Comparison of ENCODE assay signal across 36 cellular contexts in genomic region chr10:48964038-48964437, GRCh38. TPM values are rescaled to one million over a fixed set of nuclear protein-coding genes. Genes with fewer than 3 reads are reported as not detected.
"Had no signal": no experiment of that assay in that cellular context is flagged by ENCODE, and none has a peak within 500 bp of the region (broad histone marks: within the 10 kb centered on the region; RNA-seq: fewer than 3 reads in every experiment).

No MANE protein-coding gene starts in this region.

- H3K9me3 Mint-ChIP-seq: activated B cell treated with CpG ODN at 0.5 μM for 24 hours; activated CD4-positive, alpha-beta memory T cell treated with anti-CD3 and anti-CD28 coated beads, Interleukin-2, amount 10 ng/mL, durations not matched to agents 7 days and 5 days; activated CD4-positive, alpha-beta T cell treated with anti-CD3 and anti-CD28 coated beads, Interleukin-2, amount 10 ng/mL, durations not matched to agents 24 days and 14 days; activated naive CD4-positive, alpha-beta T cell treated with anti-CD3 and anti-CD28 coated beads, Interleukin-2, amount 10 ng/mL, durations not matched to agents 7 days and 5 days; activated naive CD4-positive, alpha-beta T cell treated with anti-CD3 and anti-CD28 coated beads, Interleukin-2, amount 50 U/mL, for 24 hours; activated naive CD8-positive, alpha-beta T cell treated with anti-CD3 and anti-CD28 coated beads, Interleukin-2, amount 10 ng/mL, durations not matched to agents 7 days and 5 days; activated naive CD8-positive, alpha-beta T cell treated with anti-CD3 and anti-CD28 coated beads, Interleukin-2, amount 50 U/mL, for 24 hours; activated T-cell treated with anti-CD3 and anti-CD28 coated beads, Interleukin-2, amount 50 U/mL, for 24 hours; activated T-helper 2 cell treated with anti-CD3 and anti-CD28 coated beads, Interferon-gamma antibody, Interleukin-2, Interleukin-4, amounts not matched to agents 10 μg/mL and 5 μg/mL and 100 μg/mL, durations not matched to agents 14 hours and 24 hours and 36 hours; T-helper 1 cell treated with Interleukin-12 subunit alpha and Interleukin-12 subunit beta and Interleukin-4 antibody, amounts not matched to agents 30 μg/mL and 1 μg/mL, for 36 hours; T-helper 2 cell treated with Interferon-gamma antibody and Interleukin-4, amounts not matched to agents 5 μg/mL and 100 μg/mL, for 36 hours had no signal

- FAIRE-seq: TTC549 had no signal

- H3K36me3 Mint-ChIP-seq: activated CD8-positive, alpha-beta memory T cell treated with anti-CD3 and anti-CD28 coated beads, Interleukin-2, amount 10 ng/mL, durations not matched to agents 7 days and 5 days; activated naive CD4-positive, alpha-beta T cell treated with anti-CD3 and anti-CD28 coated beads, Interleukin-2, amount 10 ng/mL, durations not matched to agents 7 days and 5 days; activated naive CD4-positive, alpha-beta T cell treated with anti-CD3 and anti-CD28 coated beads, Interleukin-2, amount 50 U/mL, for 24 hours; activated naive CD8-positive, alpha-beta T cell; activated naive CD8-positive, alpha-beta T cell treated with anti-CD3 and anti-CD28 coated beads, Interleukin-2, amount 10 ng/mL, durations not matched to agents 7 days and 5 days; brain had no signal

- H3K27ac ChIP-seq: ascending aorta, VCaP had no signal

- H3K4me1 Mint-ChIP-seq: activated B cell treated with CpG ODN at 0.5 μM for 24 hours; activated CD4-positive, alpha-beta memory T cell treated with anti-CD3 and anti-CD28 coated beads, Interleukin-2, amount 10 ng/mL, durations not matched to agents 7 days and 5 days; activated CD4-positive, alpha-beta T cell treated with anti-CD3 and anti-CD28 coated beads, Interleukin-2, amount 10 ng/mL, durations not matched to agents 24 days and 14 days; activated CD8-positive, alpha-beta memory T cell treated with anti-CD3 and anti-CD28 coated beads, Interleukin-2, amount 10 ng/mL, durations not matched to agents 7 days and 5 days; activated naive CD4-positive, alpha-beta T cell treated with anti-CD3 and anti-CD28 coated beads, Interleukin-2, amount 10 ng/mL, durations not matched to agents 7 days and 5 days; activated naive CD4-positive, alpha-beta T cell treated with anti-CD3 and anti-CD28 coated beads, Interleukin-2, amount 50 U/mL, for 24 hours; activated naive CD8-positive, alpha-beta T cell treated with anti-CD3 and anti-CD28 coated beads, Interleukin-2, amount 50 U/mL, for 24 hours; brain had no signal

- H3K36me3 ChIP-seq: ascending aorta had no signal

- ATAC-seq: activated CD8-positive, alpha-beta memory T cell treated with anti-CD3 and anti-CD28 coated beads, Interleukin-2, amount 10 ng/mL, durations not matched to agents 7 days and 5 days; activated CD8-positive, alpha-beta T cell treated with anti-CD3 and anti-CD28 coated beads, Interleukin-2, amount 10 ng/mL, durations not matched to agents 7 days and 5 days; activated naive CD8-positive, alpha-beta T cell treated with anti-CD3 and anti-CD28 coated beads, Interleukin-2, amount 50 U/mL, for 24 hours had no signal

- H3K4me3 ChIP-seq: ascending aorta had no signal

- H3K27me3 ChIP-seq: ascending aorta had no signal

- H3K27ac Mint-ChIP-seq: activated B cell treated with CpG ODN at 0.5 μM for 24 hours; activated CD4-positive, alpha-beta memory T cell treated with anti-CD3 and anti-CD28 coated beads, Interleukin-2, amount 10 ng/mL, durations not matched to agents 7 days and 5 days; activated CD4-positive, alpha-beta T cell treated with anti-CD3 and anti-CD28 coated beads, Interleukin-2, amount 10 ng/mL, durations not matched to agents 24 days and 14 days; activated CD8-positive, alpha-beta memory T cell treated with anti-CD3 and anti-CD28 coated beads, Interleukin-2, amount 10 ng/mL, durations not matched to agents 7 days and 5 days; activated CD8-positive, alpha-beta T cell treated with anti-CD3 and anti-CD28 coated beads, Interleukin-2, amount 10 ng/mL, durations not matched to agents 7 days and 5 days; activated naive CD4-positive, alpha-beta T cell treated with anti-CD3 and anti-CD28 coated beads, Interleukin-2, amount 10 ng/mL, durations not matched to agents 7 days and 5 days; activated naive CD4-positive, alpha-beta T cell treated with anti-CD3 and anti-CD28 coated beads, Interleukin-2, amount 50 U/mL, for 24 hours; activated naive CD8-positive, alpha-beta T cell; activated naive CD8-positive, alpha-beta T cell treated with anti-CD3 and anti-CD28 coated beads, Interleukin-2, amount 10 ng/mL, durations not matched to agents 7 days and 5 days; activated naive CD8-positive, alpha-beta T cell treated with anti-CD3 and anti-CD28 coated beads, Interleukin-2, amount 50 U/mL, for 24 hours; activated T-cell treated with anti-CD3 and anti-CD28 coated beads, Interleukin-2, amount 50 U/mL, for 24 hours; activated T-helper 2 cell treated with anti-CD3 and anti-CD28 coated beads, Interferon-gamma antibody, Interleukin-2, Interleukin-4, amounts not matched to agents 10 μg/mL and 5 μg/mL and 100 μg/mL, durations not matched to agents 14 hours and 24 hours and 36 hours; brain; T-helper 1 cell treated with Interleukin-12 subunit alpha and Interleukin-12 subunit beta and Interleukin-4 antibody, amounts not matched to agents 30 μg/mL and 1 μg/mL, for 36 hours; T-helper 2 cell treated with Interferon-gamma antibody and Interleukin-4, amounts not matched to agents 5 μg/mL and 100 μg/mL, for 36 hours had no signal

- H3K27me3 Mint-ChIP-seq: activated B cell treated with CpG ODN at 0.5 μM for 24 hours; activated naive CD4-positive, alpha-beta T cell treated with anti-CD3 and anti-CD28 coated beads, Interleukin-2, amount 50 U/mL, for 24 hours; activated naive CD8-positive, alpha-beta T cell; activated naive CD8-positive, alpha-beta T cell treated with anti-CD3 and anti-CD28 coated beads, Interleukin-2, amount 50 U/mL, for 24 hours; activated T-cell treated with anti-CD3 and anti-CD28 coated beads, Interleukin-2, amount 50 U/mL, for 24 hours had no signal

- DNase-seq: activated B cell treated with CpG ODN at 0.5 μM for 24 hours; activated CD4-positive, alpha-beta memory T cell treated with anti-CD3 and anti-CD28 coated beads, Interleukin-2, amount 10 ng/mL, durations not matched to agents 7 days and 5 days; activated CD4-positive, alpha-beta T cell treated with anti-CD3 and anti-CD28 coated beads for 4 hours; activated CD4-positive, alpha-beta T cell treated with anti-CD3 and anti-CD28 coated beads, Interleukin-2, amount 10 ng/mL, durations not matched to agents 24 days and 14 days; activated CD4-positive, alpha-beta T cell treated with anti-CD3 and anti-CD28 coated beads, Interleukin-2, amount 50 U/mL, for 1 hour; activated CD4-positive, alpha-beta T cell treated with anti-CD3 and anti-CD28 coated beads, Interleukin-2, amount 50 U/mL, for 48 hours; activated CD4-positive, CD25-positive, alpha-beta regulatory T cell treated with anti-CD3 and anti-CD28 coated beads, Interleukin-2, amount 50 U/mL, for 72 hours; activated CD8-positive, alpha-beta memory T cell treated with anti-CD3 and anti-CD28 coated beads for 24 hours; activated CD8-positive, alpha-beta memory T cell treated with anti-CD3 and anti-CD28 coated beads, Interleukin-2, amount 10 ng/mL, durations not matched to agents 7 days and 5 days; activated CD8-positive, alpha-beta memory T cell treated with anti-CD3 and anti-CD28 coated beads, Interleukin-2, amount 50 U/mL, for 48 hours; activated CD8-positive, alpha-beta T cell treated with anti-CD3 and anti-CD28 coated beads, Interleukin-2, amount 10 ng/mL, durations not matched to agents 7 days and 5 days; activated effector memory CD4-positive, alpha-beta T cell treated with Interleukin-2 at 50 U/mL for 16 hours; activated gamma-delta T cell; activated naive CD4-positive, alpha-beta T cell treated with anti-CD3 and anti-CD28 coated beads, Interleukin-2, amount 10 ng/mL, durations not matched to agents 7 days and 5 days; activated naive CD4-positive, alpha-beta T cell treated with Interleukin-2 at 50 U/mL for 16 hours; activated naive CD8-positive, alpha-beta T cell treated with anti-CD3 and anti-CD28 coated beads, Interleukin-2, amount 10 ng/mL, durations not matched to agents 7 days and 5 days; activated naive CD8-positive, alpha-beta T cell treated with anti-CD3 and anti-CD28 coated beads, Interleukin-2, amount 50 U/mL, for 24 hours; activated T-cell treated with anti-CD3 and anti-CD28 coated beads, Interleukin-2, amount 50 U/mL, for 24 hours; activated T-cell treated with anti-CD3 and anti-CD28 coated beads, Interleukin-2, amount 50 U/mL, for 48 hours; amygdala; anterior cingulate cortex; central memory CD4-positive, alpha-beta T cell; T-helper 2 cell; T-helper 9 cell had no signal

- H3K4me3 Mint-ChIP-seq: activated B cell treated with CpG ODN at 0.5 μM for 24 hours; activated CD4-positive, alpha-beta memory T cell treated with anti-CD3 and anti-CD28 coated beads, Interleukin-2, amount 10 ng/mL, durations not matched to agents 7 days and 5 days; activated CD4-positive, alpha-beta T cell treated with anti-CD3 and anti-CD28 coated beads, Interleukin-2, amount 10 ng/mL, durations not matched to agents 24 days and 14 days; activated CD8-positive, alpha-beta memory T cell treated with anti-CD3 and anti-CD28 coated beads, Interleukin-2, amount 10 ng/mL, durations not matched to agents 7 days and 5 days; activated CD8-positive, alpha-beta T cell treated with anti-CD3 and anti-CD28 coated beads, Interleukin-2, amount 10 ng/mL, durations not matched to agents 7 days and 5 days; activated naive CD4-positive, alpha-beta T cell treated with anti-CD3 and anti-CD28 coated beads, Interleukin-2, amount 10 ng/mL, durations not matched to agents 7 days and 5 days; activated naive CD4-positive, alpha-beta T cell treated with anti-CD3 and anti-CD28 coated beads, Interleukin-2, amount 50 U/mL, for 24 hours; activated naive CD8-positive, alpha-beta T cell; activated naive CD8-positive, alpha-beta T cell treated with anti-CD3 and anti-CD28 coated beads, Interleukin-2, amount 10 ng/mL, durations not matched to agents 7 days and 5 days; activated naive CD8-positive, alpha-beta T cell treated with anti-CD3 and anti-CD28 coated beads, Interleukin-2, amount 50 U/mL, for 24 hours; activated T-cell treated with anti-CD3 and anti-CD28 coated beads, Interleukin-2, amount 50 U/mL, for 24 hours; brain; T-helper 1 cell treated with Interleukin-12 subunit alpha and Interleukin-12 subunit beta and Interleukin-4 antibody, amounts not matched to agents 30 μg/mL and 1 μg/mL, for 36 hours; T-helper 2 cell treated with Interferon-gamma antibody and Interleukin-4, amounts not matched to agents 5 μg/mL and 100 μg/mL, for 36 hours had no signal

- H3K4me1 ChIP-seq: ascending aorta had no signal

- H3K9me3 ChIP-seq: ascending aorta had no signal

RNA-seq across cellular contexts. Expression of gene LRRC18, which starts 24.4 kb away (rescaled TPM):
- total RNA-seq: activated B cell treated with CpG ODN at 0.5 μM for 24 hours; activated CD4-positive, alpha-beta memory T cell treated with anti-CD3 and anti-CD28 coated beads, Interleukin-2, amount 10 ng/mL, durations not matched to agents 7 days and 5 days; activated CD4-positive, alpha-beta T cell treated with anti-CD3 and anti-CD28 coated beads, Interleukin-2, amount 10 ng/mL, durations not matched to agents 24 days and 14 days; activated CD8-positive, alpha-beta memory T cell treated with anti-CD3 and anti-CD28 coated beads, Interleukin-2, amount 10 ng/mL, durations not matched to agents 7 days and 5 days; activated T-helper 2 cell treated with anti-CD3 and anti-CD28 coated beads, Interferon-gamma antibody, Interleukin-2, Interleukin-4, amounts not matched to agents 10 μg/mL and 5 μg/mL and 100 μg/mL, durations not matched to agents 14 hours and 24 hours and 36 hours; ascending aorta; cardiac septum; cerebellum had no signal
- polyA plus RNA-seq: adipose tissue had no signal
